ENCODE assay signal across 8 cellular contexts in the genomic region with DNA sequence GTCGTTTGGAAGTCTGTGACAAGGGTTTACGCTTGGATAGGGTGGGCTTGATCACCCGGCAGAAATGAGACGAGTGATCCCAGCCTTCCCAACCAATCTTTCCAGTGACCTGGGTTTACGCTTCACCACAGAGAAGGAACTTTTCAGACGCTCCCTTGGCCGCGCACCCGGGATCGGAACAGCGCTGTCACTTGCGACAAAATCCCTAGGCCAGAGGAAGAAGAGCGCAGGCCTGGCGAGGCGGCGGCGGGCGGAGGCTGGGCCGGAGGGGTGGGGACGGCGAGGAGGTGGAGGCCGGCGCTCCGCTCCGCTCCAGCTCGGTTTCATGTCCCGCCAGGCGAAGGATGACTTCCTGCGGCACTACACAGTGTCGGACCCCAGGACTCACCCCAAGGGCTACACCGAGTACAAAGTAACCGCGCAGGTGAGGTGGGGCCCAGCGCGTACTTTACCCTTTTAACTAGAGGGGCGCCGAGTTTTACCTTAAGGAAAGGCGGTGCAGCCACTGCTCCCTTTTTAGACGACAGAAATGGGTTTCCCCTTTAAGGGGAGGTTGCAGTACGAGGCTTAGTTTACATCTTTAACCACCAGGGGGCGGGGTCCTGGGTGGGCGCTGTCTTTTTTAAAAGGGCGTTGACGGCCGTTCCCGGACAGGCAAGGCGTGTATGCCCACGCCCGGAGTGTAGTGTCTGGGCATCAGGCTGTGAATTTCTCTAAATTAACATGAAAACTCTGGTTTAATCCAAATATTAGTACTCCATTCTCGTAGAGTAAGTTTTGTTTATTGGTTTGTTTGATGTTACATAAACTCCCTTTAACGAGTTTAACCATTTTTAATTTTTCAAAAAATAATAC. TPM values are rescaled to one million over a fixed set of nuclear protein-coding genes. Genes with fewer than 3 reads are reported as not detected.
A peak's percentile ranks its signal among the peaks of the same experiment; 100 is the strongest.
DNase-seq lines count a peak whose midpoint lies in the region; ATAC-seq and TF ChIP-seq lines count a peak whose summit lies in the region.

A gene with protein sequence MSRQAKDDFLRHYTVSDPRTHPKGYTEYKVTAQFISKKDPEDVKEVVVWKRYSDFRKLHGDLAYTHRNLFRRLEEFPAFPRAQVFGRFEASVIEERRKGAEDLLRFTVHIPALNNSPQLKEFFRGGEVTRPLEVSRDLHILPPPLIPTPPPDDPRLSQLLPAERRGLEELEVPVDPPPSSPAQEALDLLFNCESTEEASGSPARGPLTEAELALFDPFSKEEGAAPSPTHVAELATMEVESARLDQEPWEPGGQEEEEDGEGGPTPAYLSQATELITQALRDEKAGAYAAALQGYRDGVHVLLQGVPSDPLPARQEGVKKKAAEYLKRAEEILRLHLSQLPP (plus strand): TSS at position 227 of the 855 bp plus-strand sequence. CDS start 99 bp downstream, at position 326.

- H3K4me1 Mint-ChIP-seq in activated CD4-positive, alpha-beta T cell treated with anti-CD3 and anti-CD28 coated beads for 36 hours: peaks cover 21% of the 10 kb centered on the region

- TF ChIP-seq CTCF in BJ (IDR thresholded peaks at IDR 0.05; ENCODE audit: insufficient read depth, low read depth, low read length): peak; percentile 81
- TF ChIP-seq CTCF in choroid plexus epithelial cell (conservative IDR thresholded peaks at IDR 0.05; ENCODE audit: low read depth, low read length): peak; percentile 78

- peaks cover 5% of the 10 kb centered on the region; the same call in 1 of the 2 replicates for H3K36me3 ChIP-seq in BJ (ENCODE audit: control insufficient read depth, insufficient read depth, low read length)

- H3K4me3 Mint-ChIP-seq in activated CD4-positive, alpha-beta T cell treated with anti-CD3 and anti-CD28 coated beads for 36 hours: peak within 1 kb of the TSS; percentile 73

- peak within 1 kb of the TSS; percentile 86 for H3K27ac Mint-ChIP-seq in activated CD4-positive, alpha-beta T cell treated with anti-CD3 and anti-CD28 coated beads for 36 hours

- H3K36me3 Mint-ChIP-seq in activated CD4-positive, alpha-beta T cell treated with anti-CD3 and anti-CD28 coated beads for 36 hours (ENCODE audit: low read depth): no peaks in the 10 kb centered on the region

- POLR2A ChIA-PET in BJ (lab: Charles Lee): no interaction called here
- POLR2A ChIA-PET in activated CD4-positive, alpha-beta T cell treated with anti-CD3 and anti-CD28 coated beads for 36 hours (lab: Charles Lee): no interaction called here

- peak within 1 kb of the TSS; percentile 61 for H3K4me3 ChIP-seq in BJ (ENCODE audit: low read depth, low read length)
- peak within 1 kb of the TSS; percentile 81 for H3K4me3 ChIP-seq in choroid plexus epithelial cell (ENCODE audit: low read depth, low read length)

- no peaks in the 10 kb centered on the region for H3K27me3 ChIP-seq in BJ (ENCODE audit: control insufficient read depth, insufficient read depth, low read length)
- H3K27me3 ChIP-seq in layer of hippocampus (ENCODE audit: control insufficient read depth, insufficient read depth, low read length): no peaks in the 10 kb centered on the region

- DNase-seq in BJ (ENCODE audit: low read depth) (peak; percentile 75), GM19238 (ENCODE audit: insufficient read length, low spot score) (peak; percentile 90), NCI-H510A treated with DMSO at 0.1 percent for 48 hours (lab: John Stamatoyannopoulos, UW) (peak; percentile 98), choroid plexus epithelial cell (ENCODE audit: low read depth) (peak; percentile 98)
- peak; percentile 94 for DNase-seq in activated CD4-positive, alpha-beta T cell treated with anti-CD3 and anti-CD28 coated beads for 36 hours
- DNase-seq in stimulated activated CD4-positive, alpha-beta T cell treated with anti-CD3 and anti-CD28 coated beads, Interleukin-1b, Interleukin-23, amount 100 ng/mL, for 4 hours (ENCODE audit: low read depth in 2 of 2): peak; percentile 72 to 87

- no peaks in the 10 kb centered on the region for H3K27me3 Mint-ChIP-seq in activated CD4-positive, alpha-beta T cell treated with anti-CD3 and anti-CD28 coated beads for 36 hours

- intact Hi-C loops in activated CD4-positive, alpha-beta T cell treated with anti-CD3 and anti-CD28 coated beads for 36 hours (cut with DNase I, micrococcal nuclease): loop anchor here (1.0 kb wide), 14 partner anchors 13 to 588 kb away; a partner anchor contains a TSS

- CTCF ChIA-PET in BJ (lab: Yijun Ruan, JAX): interaction anchor here (0.7 to 6.6 kb wide), 6 partner anchors 9 to 91 kb away, joined by 3 to 56 read pairs (median 3); a partner anchor contains a TSS
- CTCF ChIA-PET in activated CD4-positive, alpha-beta T cell treated with anti-CD3 and anti-CD28 coated beads for 36 hours (lab: Charles Lee): interaction anchor here (0.7 to 5.9 kb wide), 7 partner anchors 9 to 211 kb away, joined by 3 to 41 read pairs (median 4); a partner anchor contains a TSS

- peak; percentile 84 for ATAC-seq in HG03442 (IDR thresholded peaks at IDR 0.05; ENCODE audit: unreplicated experiment)
- ATAC-seq in activated CD4-positive, alpha-beta T cell treated with anti-CD3 and anti-CD28 coated beads for 36 hours: peak; percentile 91

- H3K9me3 Mint-ChIP-seq in activated CD4-positive, alpha-beta T cell treated with anti-CD3 and anti-CD28 coated beads for 36 hours (ENCODE audit: low read depth): no peaks in the 10 kb centered on the region

- H3K27ac ChIP-seq in layer of hippocampus (ENCODE audit: low read depth, low read length): peak within 1 kb of the TSS; percentile 89

RNA-seq across cellular contexts. Expression of the gene that starts here (rescaled TPM):
- polyA plus RNA-seq in BJ (2011; rRNA removed): 8.3 and 15.3 TPM in 2 replicates
- polyA minus RNA-seq in BJ (2011; rRNA and poly(A)+ RNA removed): 2.5 and 4.4 TPM in 2 replicates
- 10 to 100 TPM; 12.1 to 14.2 TPM for total RNA-seq in activated CD4-positive, alpha-beta T cell treated with anti-CD3 and anti-CD28 coated beads for 36 hours

Comparison
In these comparisons a context has a peak if more than half of its experiments do, and no peak if none do; other contexts are left out.
1. Peak in every context shown above with its lines: DNase-seq, ATAC-seq, H3K4me3 ChIP-seq and H3K27ac ChIP-seq.